In genomic region chr2:60260646-60261296, GRCh38 we compare ENCODE assay signal across 18 cellular contexts.
DNase-seq lines count a peak whose midpoint lies in the region; ATAC-seq, FAIRE-seq and TF ChIP-seq lines count a peak whose summit lies in the region.
"Had no signal": no experiment of that assay in that cellular context is flagged by ENCODE, and none has a peak within 500 bp of the region (broad histone marks: within the 10 kb centered on the region; RNA-seq: fewer than 3 reads in every experiment).

No MANE protein-coding gene starts in this region.

- H3K79me2 ChIP-seq in GM23248 (ENCODE audit: insufficient read depth) = no peaks in the 10 kb centered on the region
- no peaks in the 10 kb centered on the region for H3K79me2 ChIP-seq in mammary epithelial cell (ENCODE audit: insufficient read depth, low read length)

- no peaks in the 10 kb centered on the region for H3F3A ChIP-seq in GM23248 (ENCODE audit: insufficient read depth)

- no peak overlapping the region for H3K4me3 Mint-ChIP-seq in activated CD4-positive, alpha-beta T cell treated with anti-CD3 and anti-CD28 coated beads for 36 hours
- no peak overlapping the region for H3K4me3 Mint-ChIP-seq in type B pancreatic cell
- H3K4me3 Mint-ChIP-seq: effector memory CD8-positive, alpha-beta T cell; natural killer cell treated with Interleukin-12 subunit alpha and Interleukin-12 subunit beta and Interleukin-15 and Interleukin-18, amount 100 ng/mL, for 72 hours had no signal

- H3K27ac Mint-ChIP-seq in activated CD4-positive, alpha-beta T cell treated with anti-CD3 and anti-CD28 coated beads for 36 hours = no peak overlapping the region
- no peak overlapping the region for H3K27ac Mint-ChIP-seq in type B pancreatic cell
- H3K27ac Mint-ChIP-seq: effector memory CD8-positive, alpha-beta T cell; natural killer cell treated with Interleukin-12 subunit alpha and Interleukin-12 subunit beta and Interleukin-15 and Interleukin-18, amount 100 ng/mL, for 72 hours had no signal

- H2AFZ ChIP-seq in GM23248 (no peak overlapping the region), mammary epithelial cell (ENCODE audit: low read depth, low read length) (peak overlapping the region; percentile 94)

- in situ Hi-C loops in GM23248 (cut with MboI) (no loop called here), mammary epithelial cell (cut with MboI; ENCODE audit: low sequenced_read_pairs in 2 of 2) (no loop called here)

- H3K27ac ChIP-seq in GM23248 = no peak overlapping the region
- H3K27ac ChIP-seq in mammary epithelial cell (ENCODE audit: insufficient read depth, low read depth, low read length) = peak overlapping the region; percentile 23
- H3K27ac ChIP-seq in pancreas = no peak overlapping the region
- H3K27ac ChIP-seq: BLaER1 treated with 17β-estradiol and CSF1 and Interleukin-3, amounts not matched to agents 10 nM and 100 nM had no signal

- POLR2A ChIA-PET in HEK293T (lab: Yijun Ruan, JAX) = no interaction called here
- POLR2A ChIA-PET in activated CD4-positive, alpha-beta T cell treated with anti-CD3 and anti-CD28 coated beads for 36 hours (lab: Charles Lee) = interaction anchor here (0.5 kb wide), 1 partner anchor 55 kb away, joined by 4 read pairs; no protein-coding TSS in a partner anchor

- intact Hi-C loops in mammary epithelial cell (cut with micrococcal nuclease) = loop anchor here (5.0 kb wide), 1 partner anchor 292 kb away; the partner anchor contains the start of gene BCL11A
- intact Hi-C loops in pancreas (cut with DNase I) = no loop called here
- intact Hi-C loops in activated CD4-positive, alpha-beta T cell treated with anti-CD3 and anti-CD28 coated beads for 36 hours (cut with DNase I, micrococcal nuclease) = no loop called here

- H3K36me3 Mint-ChIP-seq in activated CD4-positive, alpha-beta T cell treated with anti-CD3 and anti-CD28 coated beads for 36 hours (ENCODE audit: low read depth) = no peaks in the 10 kb centered on the region
- H3K36me3 Mint-ChIP-seq in type B pancreatic cell = peaks cover 4% of the 10 kb centered on the region
- H3K36me3 Mint-ChIP-seq: natural killer cell treated with Interleukin-12 subunit alpha and Interleukin-12 subunit beta and Interleukin-15 and Interleukin-18, amount 100 ng/mL, for 72 hours had no signal

- H3K4me1 ChIP-seq in GM23248 (ENCODE audit: insufficient read depth) (no peaks in the 10 kb centered on the region), mammary epithelial cell (ENCODE audit: insufficient read depth, low read length) (peaks cover 17% of the 10 kb centered on the region), pancreas (no peaks in the 10 kb centered on the region)

- 43 to 48% methylated on average over 13 of the region's 13 CpGs for WGBS in GM23248 (ENCODE audit: low coverage in 1 of 2, low lambda C conversion rate in 2 of 2, missing lambda C conversion rate in 2 of 2), 2 experiments
- WGBS in mammary epithelial cell (ENCODE audit: low coverage, missing lambda C conversion rate) = 5% methylated on average over 12 of the region's 13 CpGs
- 65 to 70% methylated on average over 13 of the region's 13 CpGs for WGBS in pancreas, 2 donors

- no peak overlapping the region for H3K4me3 ChIP-seq in GM23248
- H3K4me3 ChIP-seq in mammary epithelial cell (replicated peaks in 1 of 3; ENCODE audit: insufficient read depth in 1 of 3, low read depth in 2 of 3, low read length in 3 of 3) = no peak overlapping the region
- no peak overlapping the region for H3K4me3 ChIP-seq in pancreas
- H3K4me3 ChIP-seq: BLaER1 treated with 17β-estradiol and CSF1 and Interleukin-3, amounts not matched to agents 10 nM and 100 nM had no signal

- CTCF ChIA-PET in mammary epithelial cell (lab: Charles Lee; ENCODE audit: low non-redundant PET) = interaction anchor here (0.5 to 0.7 kb wide), 2 partner anchors 47 to 289 kb away, joined by 3 to 5 read pairs; no protein-coding TSS in a partner anchor
- CTCF ChIA-PET in HEK293T (lab: Yijun Ruan, JAX) = no interaction called here
- CTCF ChIA-PET in activated CD4-positive, alpha-beta T cell treated with anti-CD3 and anti-CD28 coated beads for 36 hours (lab: Charles Lee) = interaction anchor here (1.0 kb wide), 2 partner anchors 40 to 1236 kb away, joined by 3 read pairs; no protein-coding TSS in a partner anchor

- H3K4me1 Mint-ChIP-seq in activated CD4-positive, alpha-beta T cell treated with anti-CD3 and anti-CD28 coated beads for 36 hours = peaks cover 7% of the 10 kb centered on the region
- H3K4me1 Mint-ChIP-seq in type B pancreatic cell (ENCODE audit: unreplicated experiment) = peaks cover 16% of the 10 kb centered on the region

- H3K27me3 ChIP-seq in GM23248 (replicated peaks; ENCODE audit: insufficient read depth) (no peaks in the 10 kb centered on the region), mammary epithelial cell (ENCODE audit: insufficient read depth, low read length) (no peaks in the 10 kb centered on the region), pancreas (no peaks in the 10 kb centered on the region)
- H3K27me3 ChIP-seq: BLaER1 treated with 17β-estradiol and CSF1 and Interleukin-3, amounts not matched to agents 10 nM and 100 nM had no signal

- no peak for FAIRE-seq in pancreas (lab: Jason Lieb, UNC)
- FAIRE-seq: TTC549 had no signal

- peaks cover 4% of the 10 kb centered on the region for H3K27me3 Mint-ChIP-seq in activated CD4-positive, alpha-beta T cell treated with anti-CD3 and anti-CD28 coated beads for 36 hours
- peaks cover 4% of the 10 kb centered on the region for H3K27me3 Mint-ChIP-seq in type B pancreatic cell
- H3K27me3 Mint-ChIP-seq: effector memory CD8-positive, alpha-beta T cell had no signal

- no peak overlapping the region for H3K4me2 ChIP-seq in GM23248 (ENCODE audit: unreplicated experiment)
- peak overlapping the region; percentile 66 for H3K4me2 ChIP-seq in mammary epithelial cell (ENCODE audit: insufficient read depth, low read depth, low read length)
- H3K4me2 ChIP-seq: BLaER1 treated with 17β-estradiol and CSF1 and Interleukin-3, amounts not matched to agents 10 nM and 100 nM had no signal

- no peaks in the 10 kb centered on the region for H3K9me3 Mint-ChIP-seq in activated CD4-positive, alpha-beta T cell treated with anti-CD3 and anti-CD28 coated beads for 36 hours (ENCODE audit: low read depth)
- H3K9me3 Mint-ChIP-seq in type B pancreatic cell = peaks cover 7% of the 10 kb centered on the region
- H3K9me3 Mint-ChIP-seq: natural killer cell treated with Interleukin-12 subunit alpha and Interleukin-12 subunit beta and Interleukin-15 and Interleukin-18, amount 100 ng/mL, for 72 hours had no signal

- no peaks in the 10 kb centered on the region for H3K9me2 ChIP-seq in GM23248 (ENCODE audit: insufficient read depth)

- dilution Hi-C loops in mammary epithelial cell (cut with HindIII; ENCODE audit: low sequenced_read_pairs) = no loop called here

- H3K9ac ChIP-seq in GM23248 = no peak overlapping the region
- no peak overlapping the region for H3K9ac ChIP-seq in mammary epithelial cell (ENCODE audit: insufficient read depth, low read length)
- H3K9ac ChIP-seq: BLaER1 treated with 17β-estradiol and CSF1 and Interleukin-3, amounts not matched to agents 10 nM and 100 nM had no signal

- TF ChIP-seq CTCF in mammary epithelial cell (conservative IDR thresholded peaks at IDR 0.05 in 1 of 2, IDR thresholded peaks at IDR 0.05 in 1 of 2; ENCODE audit: extremely low read depth in 1 of 2, insufficient read depth in 1 of 2, low read depth in 1 of 2, low read length in 2 of 2) (no peak), pancreas (IDR thresholded peaks at IDR 0.05) (no peak), type B pancreatic cell (conservative IDR thresholded peaks at IDR 0.05) (no peak)

- H3K9me3 ChIP-seq in GM23248 (ENCODE audit: low read depth) = no peaks in the 10 kb centered on the region
- no peaks in the 10 kb centered on the region for H3K9me3 ChIP-seq in mammary epithelial cell (replicated peaks; ENCODE audit: insufficient read depth, low read length)
- no peaks in the 10 kb centered on the region for H3K9me3 ChIP-seq in pancreas

- BruUV-seq in mammary epithelial cell (replicated peaks; lab: Mats Ljungman, UMichigan) = TSS peak; percentile 80

- DNase-seq in GM23248 (peak; percentile 27), MV-4-11 (lab: John Stamatoyannopoulos, UW) (peak; percentile 40), mammary epithelial cell (peak; percentile 82), pancreas (peak in 2 of 6 donors; percentile 47 to 66), HEK293T (ENCODE audit: extremely low spot score) (no peak), type B pancreatic cell (ENCODE audit: extremely low spot score, unreplicated experiment) (no peak)
- DNase-seq in stimulated activated CD8-positive, alpha-beta memory T cell treated with anti-CD3 and anti-CD28 coated beads, Interleukin-4, amount 100 ng/mL, for 48 hours = no peak
- DNase-seq in activated CD4-positive, alpha-beta T cell treated with anti-CD3 and anti-CD28 coated beads for 36 hours = no peak
- DNase-seq: activated CD8-positive, alpha-beta memory T cell treated with anti-CD3 and anti-CD28 coated beads for 24 hours; effector memory CD8-positive, alpha-beta T cell; NCI-H1105 treated with DMSO at 0.1 percent for 48 hours; NCI-H446 treated with DMSO at 0.1 percent for 48 hours; right cardiac atrium; stimulated activated CD4-positive, alpha-beta T cell treated with anti-CD3 and anti-CD28 coated beads, Interleukin-4, amount 100 ng/mL, for 4 hours; stimulated activated naive CD4-positive, alpha-beta T cell had no signal

- ATAC-seq in pancreas = peak in 3 of 4 donors; percentile 55 to 72 (median 70)
- no peak for ATAC-seq in activated CD4-positive, alpha-beta T cell treated with anti-CD3 and anti-CD28 coated beads for 36 hours
- ATAC-seq: effector memory CD8-positive, alpha-beta T cell; natural killer cell treated with Interleukin-12 subunit alpha and Interleukin-12 subunit beta and Interleukin-15 and Interleukin-18, amount 100 ng/mL, for 72 hours; right cardiac atrium had no signal

- H3K36me3 ChIP-seq in GM23248 (ENCODE audit: low read depth) (no peaks in the 10 kb centered on the region), mammary epithelial cell (ENCODE audit: insufficient read depth, low read length) (no peaks in the 10 kb centered on the region), pancreas (no peaks in the 10 kb centered on the region)
- H3K36me3 ChIP-seq: BLaER1 treated with 17β-estradiol and CSF1 and Interleukin-3, amounts not matched to agents 10 nM and 100 nM had no signal

- H4K20me1 ChIP-seq in GM23248 (ENCODE audit: insufficient read depth) = no peaks in the 10 kb centered on the region
- H4K20me1 ChIP-seq in mammary epithelial cell (ENCODE audit: insufficient read depth, low read length) = no peaks in the 10 kb centered on the region
- H4K20me1 ChIP-seq: BLaER1 treated with 17β-estradiol and CSF1 and Interleukin-3, amounts not matched to agents 10 nM and 100 nM had no signal

TF ChIP-seq in HEK293T, 16 proteins besides CTCF, POLR2A, EP300 and RAD21 (continues in another document):
- TF ChIP-seq LEF1 (IDR thresholded peaks at IDR 0.05; ENCODE audit: borderline replicate concordance) = no peak
- TF ChIP-seq CTBP1 (IDR thresholded peaks at IDR 0.05; ENCODE audit: borderline replicate concordance) = no peak
- TF ChIP-seq TARDBP (IDR thresholded peaks at IDR 0.05) = no peak

Comparison
In these comparisons a context has a peak if more than half of its experiments do, and no peak if none do; other contexts are left out.
1. DNase-seq: peak in GM23248 (single experiment), MV-4-11 (single experiment) and mammary epithelial cell (single experiment); none in stimulated activated CD8-positive, alpha-beta memory T cell treated with anti-CD3 and anti-CD28 coated beads, Interleukin-4, amount 100 ng/mL, for 48 hours (single experiment), HEK293T (single experiment), activated CD4-positive, alpha-beta T cell treated with anti-CD3 and anti-CD28 coated beads for 36 hours (single experiment) and type B pancreatic cell (single experiment).